ENCODE assay signal across 27 cellular contexts in genomic region chr3:188102861-188103547, GRCh38.
"Had no signal": no experiment of that assay in that cellular context is flagged by ENCODE, and none has a peak within 500 bp of the region (broad histone marks: within the 10 kb centered on the region; RNA-seq: fewer than 3 reads in every experiment).

No MANE protein-coding gene starts in this region.

- H3K9me3 Mint-ChIP-seq: natural killer cell treated with Interleukin-12 subunit alpha and Interleukin-12 subunit beta and Interleukin-15 and Interleukin-18, amount 100 ng/mL, for 72 hours had no signal

- H3K4me1 ChIP-seq: left lung, pancreas, prostate gland, suprapubic skin, tibial artery, upper lobe of right lung had no signal

- H3K4me1 Mint-ChIP-seq: mesothelial cell of epicardium had no signal

- H3K9me3 ChIP-seq: pancreas, prostate gland, suprapubic skin, upper lobe of right lung had no signal

- H3K36me3 ChIP-seq: heart right ventricle, left lung, pancreas, prostate gland, suprapubic skin, thoracic aorta, tibial artery, upper lobe of right lung had no signal

- DNase-seq: heart right ventricle; kidney; left colon; left lung; mesendoderm; naive B cell; pancreas; posterior cingulate gyrus; retina; right cardiac atrium; stimulated activated CD4-positive, alpha-beta T cell treated with anti-CD3 and anti-CD28 coated beads, Interleukin-12 subunit alpha, Interleukin-12 subunit beta, amount 100 ng/mL, for 4 hours; stimulated activated CD4-positive, alpha-beta T cell treated with anti-CD3 and anti-CD28 coated beads, Interleukin-15, amount 100 ng/mL, for 24 hours; stimulated activated CD4-positive, alpha-beta T cell treated with anti-CD3 and anti-CD28 coated beads, Interleukin-2, amount 100 ng/mL, for 24 hours; stimulated activated CD4-positive, alpha-beta T cell treated with anti-CD3 and anti-CD28 coated beads, Interleukin-4, amount 100 ng/mL, for 1 hour; stimulated activated naive CD4-positive, alpha-beta T cell; tibial artery; upper lobe of right lung had no signal

- H3K27ac ChIP-seq: heart right ventricle, hepatocyte, left lung, pancreas, prostate gland, skin epidermis, suprapubic skin, thoracic aorta, tibial artery, upper lobe of right lung had no signal

- H3K4me3 ChIP-seq: heart right ventricle, hepatocyte, left lung, lung, pancreas, prostate gland, skin epidermis, suprapubic skin, thoracic aorta, tibial artery, upper lobe of right lung had no signal

- H3K27ac Mint-ChIP-seq: mesothelial cell of epicardium; natural killer cell treated with Interleukin-12 subunit alpha and Interleukin-12 subunit beta and Interleukin-15 and Interleukin-18, amount 100 ng/mL, for 72 hours; stimulated activated naive CD8-positive, alpha-beta T cell treated with anti-CD3 and anti-CD28 coated beads, Interleukin-15, Interleukin-2, amounts not matched to agents 100 ng/mL and 50 ng/mL, for 24 hours had no signal

- H3K36me3 Mint-ChIP-seq: mesothelial cell of epicardium had no signal

- H3K27me3 ChIP-seq: heart right ventricle, hepatocyte, left lung, pancreas, suprapubic skin, tibial artery, upper lobe of right lung had no signal

- H3K79me2 ChIP-seq: hepatocyte had no signal

- H3K4me2 ChIP-seq: hepatocyte had no signal

- ATAC-seq: heart right ventricle; left colon; left lung; natural killer cell treated with Interleukin-12 subunit alpha and Interleukin-12 subunit beta and Interleukin-15 and Interleukin-18, amount 100 ng/mL, for 72 hours; pancreas; right cardiac atrium; sciatic nerve; upper lobe of right lung had no signal

- H3K27me3 Mint-ChIP-seq: naive B cell; stimulated activated naive CD8-positive, alpha-beta T cell treated with anti-CD3 and anti-CD28 coated beads, Interleukin-15, Interleukin-2, amounts not matched to agents 100 ng/mL and 50 ng/mL, for 24 hours had no signal

- H2AFZ ChIP-seq: hepatocyte had no signal

- H3K4me3 Mint-ChIP-seq: mesothelial cell of epicardium; naive B cell; natural killer cell treated with Interleukin-12 subunit alpha and Interleukin-12 subunit beta and Interleukin-15 and Interleukin-18, amount 100 ng/mL, for 72 hours; stimulated activated naive CD8-positive, alpha-beta T cell treated with anti-CD3 and anti-CD28 coated beads, Interleukin-15, Interleukin-2, amounts not matched to agents 100 ng/mL and 50 ng/mL, for 24 hours had no signal
